24 cellular contexts compared by ENCODE assay signal in genomic region chr6:89503641-89504040, GRCh38.
"Had no signal": no experiment of that assay in that cellular context is flagged by ENCODE, and none has a peak within 500 bp of the region (broad histone marks: within the 10 kb centered on the region; RNA-seq: fewer than 3 reads in every experiment).

No MANE protein-coding gene starts in this region.

- H3K27me3 ChIP-seq: breast epithelium, esophagus squamous epithelium, ovary, sigmoid colon had no signal

- H3K9me3 ChIP-seq: breast epithelium, esophagus squamous epithelium, ovary, sigmoid colon, thoracic aorta had no signal

- H3K4me1 ChIP-seq: breast epithelium, esophagus squamous epithelium, sigmoid colon had no signal

- H3K27ac ChIP-seq: breast epithelium, epithelial cell of prostate, esophagus squamous epithelium, ovary, sigmoid colon, thoracic aorta had no signal

- ATAC-seq: naive thymus-derived CD8-positive, alpha-beta T cell; stimulated activated effector memory CD8-positive, alpha-beta T cell treated with anti-CD3 and anti-CD28 coated beads, Interleukin-12 subunit alpha, Interleukin-12 subunit beta, amount 100 ng/mL, for 72 hours had no signal

- H3K36me3 ChIP-seq: breast epithelium, esophagus squamous epithelium, ovary, sigmoid colon, thoracic aorta had no signal

- DNase-seq: activated CD4-positive, alpha-beta memory T cell treated with anti-CD3 and anti-CD28 coated beads, Interleukin-2, amount 10 ng/mL, durations not matched to agents 7 days and 5 days; activated CD4-positive, alpha-beta T cell treated with anti-CD3 and anti-CD28 coated beads, Interleukin-2, amount 10 ng/mL, durations not matched to agents 24 days and 14 days; activated CD4-positive, CD25-positive, alpha-beta regulatory T cell treated with anti-CD3 and anti-CD28 coated beads, Interleukin-2, amount 50 U/mL, for 72 hours; activated CD8-positive, alpha-beta memory T cell treated with anti-CD3 and anti-CD28 coated beads, Interleukin-2, amount 50 U/mL, for 48 hours; activated gamma-delta T cell; activated naive CD4-positive, alpha-beta T cell treated with anti-CD3 and anti-CD28 coated beads, Interleukin-2, amount 10 ng/mL, durations not matched to agents 7 days and 5 days; activated T-cell treated with anti-CD3 and anti-CD28 coated beads, Interleukin-2, amount 50 U/mL, for 24 hours; amniotic stem cell; dermis blood vessel endothelial cell; effector CD4-positive, alpha-beta T cell; esophagus squamous epithelium; foreskin melanocyte; mesenchymal stem cell; naive thymus-derived CD8-positive, alpha-beta T cell; ovary; retina; sigmoid colon; small intestine; stimulated activated CD4-positive, alpha-beta T cell treated with anti-CD3 and anti-CD28 coated beads, Interleukin-4, amount 100 ng/mL, for 24 hours; T-helper 2 cell had no signal

- H3K4me3 ChIP-seq: breast epithelium, esophagus squamous epithelium, ovary, sigmoid colon, thoracic aorta had no signal
